ENCODE assay signal across 11 cellular contexts in genomic region chr17:3886776-3887175, GRCh38. TPM values are rescaled to one million over a fixed set of nuclear protein-coding genes. Genes with fewer than 3 reads are reported as not detected.
A peak's percentile ranks its signal among the peaks of the same experiment; 100 is the strongest.
DNase-seq lines count a peak whose midpoint lies in the region; ATAC-seq and TF ChIP-seq lines count a peak whose summit lies in the region.
"Had no signal": no experiment of that assay in that cellular context is flagged by ENCODE, and none has a peak within 500 bp of the region (broad histone marks: within the 10 kb centered on the region; RNA-seq: fewer than 3 reads in every experiment).

No MANE protein-coding gene starts in this region.

- peak overlapping the region; percentile 81 to 97 (median 90) for H3K27ac Mint-ChIP-seq in CD14-positive monocyte
- peak overlapping the region; percentile 71 to 97 (median 90) for H3K27ac Mint-ChIP-seq in naive thymus-derived CD8-positive, alpha-beta T cell

- peaks cover 8 to 19% (median 9%) of the 10 kb centered on the region in 3 donors for H3K27me3 Mint-ChIP-seq in CD14-positive monocyte (ENCODE audit: low read depth in 3 of 3)
- no peaks in the 10 kb centered on the region for H3K27me3 Mint-ChIP-seq in naive thymus-derived CD8-positive, alpha-beta T cell
- H3K27me3 Mint-ChIP-seq: activated B cell treated with CpG ODN at 0.5 μM for 24 hours had no signal

- no peak for TF ChIP-seq CTCF in CD14-positive monocyte (IDR thresholded peaks at IDR 0.05)

- peaks cover 0 to 2% (median 0%) of the 10 kb centered on the region in 7 donors for H3K9me3 Mint-ChIP-seq in CD14-positive monocyte
- no peaks in the 10 kb centered on the region for H3K9me3 Mint-ChIP-seq in naive thymus-derived CD8-positive, alpha-beta T cell
- H3K9me3 Mint-ChIP-seq: activated B cell treated with CpG ODN at 0.5 μM for 24 hours had no signal

- no peaks in the 10 kb centered on the region for H3K9me3 ChIP-seq in effector memory CD4-positive, alpha-beta T cell (ENCODE audit: control insufficient read depth, low read length)
- H3K9me3 ChIP-seq in MG63 = no peaks in the 10 kb centered on the region

- peak overlapping the region; percentile 26 for H3K4me3 ChIP-seq in effector memory CD4-positive, alpha-beta T cell (ENCODE audit: insufficient read depth, low read depth, low read length, poor library complexity, severe bottlenecking)
- no peak overlapping the region for H3K4me3 ChIP-seq in MG63

- DNase-seq in CD14-positive monocyte (ENCODE audit: low spot score) (peak; percentile 85), NOMO-1 treated with dmso at 0.1 percent for 144 hours (lab: John Stamatoyannopoulos, UW; ENCODE audit: unreplicated experiment) (peak; percentile 9), MG63 (no peak), posterior cingulate gyrus (no peak), erythroblast (lab: John Stamatoyannopoulos, UW) (no peak)
- DNase-seq in effector memory CD4-positive, alpha-beta T cell = no peak
- DNase-seq in naive thymus-derived CD8-positive, alpha-beta T cell = peak in 2 of 10 donors; percentile 21 to 54
- DNase-seq: activated B cell treated with CpG ODN at 0.5 μM for 24 hours, DMS79 treated with DMSO at 0.1 percent for 48 hours had no signal

- H3K27me3 ChIP-seq in effector memory CD4-positive, alpha-beta T cell (replicated peaks; ENCODE audit: control insufficient read depth, insufficient read depth, low read length, poor library complexity, severe bottlenecking) = no peaks in the 10 kb centered on the region
- H3K27me3 ChIP-seq in MG63 = no peaks in the 10 kb centered on the region

- peaks cover 36 to 42% of the 10 kb centered on the region in 2 donors for H3K36me3 Mint-ChIP-seq in CD14-positive monocyte
- H3K36me3 Mint-ChIP-seq in naive thymus-derived CD8-positive, alpha-beta T cell = peaks cover 0 to 12% (median 3%) of the 10 kb centered on the region in 3 donors

- POLR2A ChIA-PET in naive thymus-derived CD8-positive, alpha-beta T cell (lab: Charles Lee) = no interaction called here

- H3K4me1 Mint-ChIP-seq in CD14-positive monocyte = peaks cover 53% of the 10 kb centered on the region
- peaks cover 26 to 46% (median 44%) of the 10 kb centered on the region in 4 donors for H3K4me1 Mint-ChIP-seq in naive thymus-derived CD8-positive, alpha-beta T cell

- H3K27ac ChIP-seq in effector memory CD4-positive, alpha-beta T cell (ENCODE audit: insufficient read depth, low read length, poor library complexity, severe bottlenecking) = no peak overlapping the region

- peak; percentile 64 to 79 for ATAC-seq in naive thymus-derived CD8-positive, alpha-beta T cell
- no peak for ATAC-seq in GM18907 (IDR thresholded peaks at IDR 0.05; ENCODE audit: unreplicated experiment)

- no peak for TF ChIP-seq POLR2A in erythroblast (IDR thresholded peaks at IDR 0.05; ENCODE audit: low read length)

- intact Hi-C loops in CD14-positive monocyte (cut with micrococcal nuclease) (no loop called here), posterior cingulate gyrus (cut with DNase I) (no loop called here)

- H3K36me3 ChIP-seq in effector memory CD4-positive, alpha-beta T cell (ENCODE audit: control insufficient read depth, insufficient read depth, low read length) = peaks cover 5% of the 10 kb centered on the region
- H3K36me3 ChIP-seq in MG63 = peaks cover 5% of the 10 kb centered on the region; the same call in 1 of the 2 replicates

- H3K4me1 ChIP-seq in effector memory CD4-positive, alpha-beta T cell (ENCODE audit: control insufficient read depth, insufficient read depth, low read length, poor library complexity, severe bottlenecking) = peaks cover 24% of the 10 kb centered on the region

- H3K4me3 Mint-ChIP-seq in CD14-positive monocyte = peak overlapping the region; percentile 62 to 90
- peak overlapping the region in 9 of 10 donors; percentile 55 to 88 (median 68) for H3K4me3 Mint-ChIP-seq in naive thymus-derived CD8-positive, alpha-beta T cell
- H3K4me3 Mint-ChIP-seq: activated B cell treated with CpG ODN at 0.5 μM for 24 hours had no signal

RNA-seq across cellular contexts. Expression of gene CAMKK1, which starts 6.1 kb away (rescaled TPM):
- polyA plus RNA-seq in CD14-positive monocyte = 1 to 10 TPM in 1 of 2 donors, under 1 TPM in 1; 0.74 to 1.5 TPM
- 1 to 10 TPM; 5.0 to 5.3 TPM for total RNA-seq in naive thymus-derived CD8-positive, alpha-beta T cell
- polyA plus RNA-seq in naive thymus-derived CD8-positive, alpha-beta T cell = 1 to 10 TPM in 1 of 3 donors, under 1 TPM in 2; 0.33 to 1.5 (median 0.77) TPM
- 3.1 and 3.9 TPM in 2 replicates for total RNA-seq in MG63 (2014; rRNA removed; shearing (Covaris generic); ENCODE audit: low replicate concordance)

RNA-seq across cellular contexts. Expression of gene P2RX1, which starts 29.5 kb away (rescaled TPM):
- polyA plus RNA-seq in CD14-positive monocyte = 10 to 100 TPM; 22.9 to 33.8 TPM
- total RNA-seq in naive thymus-derived CD8-positive, alpha-beta T cell = 1 to 10 TPM; 1.1 to 1.6 TPM
- polyA plus RNA-seq in naive thymus-derived CD8-positive, alpha-beta T cell = not detected
- not detected in 2 replicates for total RNA-seq in MG63 (2014; rRNA removed; shearing (Covaris generic); ENCODE audit: low replicate concordance)
- total RNA-seq: dermis microvascular lymphatic vessel endothelial cell had no signal

RNA-seq across cellular contexts. Expression of gene NCBP3, which starts 40.7 kb away (rescaled TPM):
- polyA plus RNA-seq in CD14-positive monocyte = 1 to 10 TPM; 4.9 to 8.5 TPM
- 10 to 100 TPM; 51.1 to 52.0 TPM for total RNA-seq in naive thymus-derived CD8-positive, alpha-beta T cell
- 10 to 100 TPM in 1 of 3 donors, 1 to 10 TPM in 2; 9.3 to 15.5 (median 9.3) TPM for polyA plus RNA-seq in naive thymus-derived CD8-positive, alpha-beta T cell
- 6.6 and 10.2 TPM in 2 replicates for total RNA-seq in MG63 (2014; rRNA removed; shearing (Covaris generic); ENCODE audit: low replicate concordance)

Comparison
In these comparisons a context has a peak if more than half of its experiments do, and no peak if none do; other contexts are left out.
1. DNase-seq: peak in CD14-positive monocyte (single experiment) and NOMO-1 treated with dmso at 0.1 percent for 144 hours (single experiment); none in effector memory CD4-positive, alpha-beta T cell (0 of 3), MG63 (single experiment), posterior cingulate gyrus (0 of 10) and erythroblast (0 of 2).